In the genomic region with DNA sequence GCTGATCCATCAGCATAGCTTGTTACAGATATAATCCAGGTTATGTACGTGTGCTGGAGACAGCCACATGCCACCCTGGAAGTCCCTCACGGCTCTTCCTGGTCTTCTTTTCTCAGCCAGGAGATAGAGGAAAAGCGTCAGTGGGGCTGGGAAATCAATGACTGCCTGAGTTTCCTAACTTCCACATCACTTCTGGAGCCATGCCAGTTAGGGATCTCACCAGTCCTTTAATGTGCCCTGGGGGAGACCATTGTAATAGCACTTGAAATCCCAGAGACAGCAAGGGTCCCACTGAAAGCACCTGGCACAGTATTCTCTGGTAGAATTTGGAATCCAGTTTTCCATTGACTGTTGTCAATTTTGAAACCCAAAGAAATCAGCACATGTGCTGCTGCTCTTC, we compare ENCODE assay signal across 11 cellular contexts. TPM values are rescaled to one million over a fixed set of nuclear protein-coding genes. Genes with fewer than 3 reads are reported as not detected.
A peak's percentile ranks its signal among the peaks of the same experiment; 100 is the strongest.
DNase-seq lines count a peak whose midpoint lies in the region; ATAC-seq and TF ChIP-seq lines count a peak whose summit lies in the region.
"Had no signal": no experiment of that assay in that cellular context is flagged by ENCODE, and none has a peak within 500 bp of the region (broad histone marks: within the 10 kb centered on the region; RNA-seq: fewer than 3 reads in every experiment).

No MANE protein-coding gene starts in this region.

- H3K4me3 ChIP-seq in HEK293 (ENCODE audit: low read depth, low read length) (no peak overlapping the region), rectal smooth muscle tissue (ENCODE audit: low read length) (peak overlapping the region; percentile 0)
- H3K4me3 ChIP-seq: A549 had no signal

- H3K27ac Mint-ChIP-seq in activated naive CD8-positive, alpha-beta T cell treated with anti-CD3 and anti-CD28 coated beads, Interleukin-2, amount 10 ng/mL, durations not matched to agents 7 days and 5 days = peak overlapping the region; percentile 99

- H3K4me1 ChIP-seq in HEK293 (ENCODE audit: control insufficient read depth, insufficient read depth, low read length) = peaks cover 6% of the 10 kb centered on the region
- no peaks in the 10 kb centered on the region for H3K4me1 ChIP-seq in rectal smooth muscle tissue (ENCODE audit: control insufficient read depth, insufficient read depth, low read length)

- H3K4me1 Mint-ChIP-seq in activated naive CD8-positive, alpha-beta T cell treated with anti-CD3 and anti-CD28 coated beads, Interleukin-2, amount 10 ng/mL, durations not matched to agents 7 days and 5 days = peaks cover 47% of the 10 kb centered on the region

- DNase-seq in NCI-H2107 treated with DMSO at 0.1 percent for 48 hours (lab: John Stamatoyannopoulos, UW; ENCODE audit: unreplicated experiment) (peak; percentile 16), NCI-H2107 (lab: John Stamatoyannopoulos, UW) (no peak), substantia nigra (lab: John Stamatoyannopoulos, UW) (no peak), NCI-H2029 treated with DMSO at 0.1 percent for 48 hours (lab: John Stamatoyannopoulos, UW) (no peak), AML-193 (lab: John Stamatoyannopoulos, UW) (no peak)
- DNase-seq in activated naive CD8-positive, alpha-beta T cell treated with anti-CD3 and anti-CD28 coated beads, Interleukin-2, amount 10 ng/mL, durations not matched to agents 7 days and 5 days = no peak
- DNase-seq: stimulated activated CD4-positive, alpha-beta T cell treated with anti-CD3 and anti-CD28 coated beads, Interleukin-1b, Interleukin-23, amount 100 ng/mL, for 48 hours; tibial artery had no signal

- H3K36me3 ChIP-seq in HEK293 (ENCODE audit: control insufficient read depth in 2 of 2, insufficient read depth in 1 of 2, low read length in 2 of 2) = no peaks in the 10 kb centered on the region
- H3K36me3 ChIP-seq in rectal smooth muscle tissue (ENCODE audit: control insufficient read depth, insufficient read depth, low read length) = no peaks in the 10 kb centered on the region
- H3K36me3 ChIP-seq: tibial artery had no signal

- no peaks in the 10 kb centered on the region for H3K9me3 ChIP-seq in HEK293 (ENCODE audit: control insufficient read depth, insufficient read depth, low read depth, low read length)
- H3K9me3 ChIP-seq: A549, tibial artery had no signal

- H3K9me3 Mint-ChIP-seq in activated naive CD8-positive, alpha-beta T cell treated with anti-CD3 and anti-CD28 coated beads, Interleukin-2, amount 10 ng/mL, durations not matched to agents 7 days and 5 days = no peaks in the 10 kb centered on the region

- no peak overlapping the region for H3K9ac ChIP-seq in rectal smooth muscle tissue (ENCODE audit: low read length)

- no peak for ATAC-seq in activated naive CD8-positive, alpha-beta T cell treated with anti-CD3 and anti-CD28 coated beads, Interleukin-2, amount 10 ng/mL, durations not matched to agents 7 days and 5 days (ENCODE audit: low read depth)

- no peak for TF ChIP-seq CTCF in HEK293 (tag by site-specific recombination; IDR thresholded peaks at IDR 0.05)

- H3K36me3 Mint-ChIP-seq in activated naive CD8-positive, alpha-beta T cell treated with anti-CD3 and anti-CD28 coated beads, Interleukin-2, amount 10 ng/mL, durations not matched to agents 7 days and 5 days = peaks cover 11% of the 10 kb centered on the region

- peaks cover 7% of the 10 kb centered on the region for H3K27me3 ChIP-seq in rectal smooth muscle tissue (ENCODE audit: control insufficient read depth, insufficient read depth, low read length)
- H3K27me3 ChIP-seq: tibial artery had no signal

- CTCF ChIA-PET in HEK293 (lab: Yijun Ruan, JAX) = no interaction called here

- H3K27me3 Mint-ChIP-seq in activated naive CD8-positive, alpha-beta T cell treated with anti-CD3 and anti-CD28 coated beads, Interleukin-2, amount 10 ng/mL, durations not matched to agents 7 days and 5 days = no peaks in the 10 kb centered on the region

- H3K27ac ChIP-seq in HEK293 (ENCODE audit: extremely low read depth, low read depth, low read length) = no peak overlapping the region
- no peak overlapping the region for H3K27ac ChIP-seq in rectal smooth muscle tissue (ENCODE audit: low read depth, low read length)
- H3K27ac ChIP-seq in substantia nigra (ENCODE audit: low read depth, low read length, poor library complexity, severe bottlenecking) = no peak overlapping the region

- POLR2A ChIA-PET in HEK293 (lab: Yijun Ruan, JAX) = no interaction called here
- POLR2A ChIA-PET in activated naive CD8-positive, alpha-beta T cell treated with anti-CD3 and anti-CD28 coated beads, Interleukin-2, amount 10 ng/mL, durations not matched to agents 7 days and 5 days (lab: Charles Lee) = interaction anchor here (0.7 to 5.5 kb wide), 9 partner anchors 9 to 60 kb away, joined by 3 to 91 read pairs (median 4); no protein-coding TSS in a partner anchor

- H3K4me3 Mint-ChIP-seq in activated naive CD8-positive, alpha-beta T cell treated with anti-CD3 and anti-CD28 coated beads, Interleukin-2, amount 10 ng/mL, durations not matched to agents 7 days and 5 days = peak overlapping the region; percentile 90

TF ChIP-seq in HEK293, 187 proteins besides CTCF, POLR2A, EP300 and RAD21:
- TF ChIP-seq ZBTB1 (tag by site-specific recombination; IDR thresholded peaks at IDR 0.05) (no peak), ZNF239 (tag by site-specific recombination; IDR thresholded peaks at IDR 0.05) (no peak), FEZF1 (tag by site-specific recombination; IDR thresholded peaks at IDR 0.05) (no peak), ZNF341 (tag by site-specific recombination; IDR thresholded peaks at IDR 0.05; ENCODE audit: low read depth) (no peak), PRDM1 (tag by site-specific recombination; IDR thresholded peaks at IDR 0.05) (no peak)
- TF ChIP-seq, protein P1, sequence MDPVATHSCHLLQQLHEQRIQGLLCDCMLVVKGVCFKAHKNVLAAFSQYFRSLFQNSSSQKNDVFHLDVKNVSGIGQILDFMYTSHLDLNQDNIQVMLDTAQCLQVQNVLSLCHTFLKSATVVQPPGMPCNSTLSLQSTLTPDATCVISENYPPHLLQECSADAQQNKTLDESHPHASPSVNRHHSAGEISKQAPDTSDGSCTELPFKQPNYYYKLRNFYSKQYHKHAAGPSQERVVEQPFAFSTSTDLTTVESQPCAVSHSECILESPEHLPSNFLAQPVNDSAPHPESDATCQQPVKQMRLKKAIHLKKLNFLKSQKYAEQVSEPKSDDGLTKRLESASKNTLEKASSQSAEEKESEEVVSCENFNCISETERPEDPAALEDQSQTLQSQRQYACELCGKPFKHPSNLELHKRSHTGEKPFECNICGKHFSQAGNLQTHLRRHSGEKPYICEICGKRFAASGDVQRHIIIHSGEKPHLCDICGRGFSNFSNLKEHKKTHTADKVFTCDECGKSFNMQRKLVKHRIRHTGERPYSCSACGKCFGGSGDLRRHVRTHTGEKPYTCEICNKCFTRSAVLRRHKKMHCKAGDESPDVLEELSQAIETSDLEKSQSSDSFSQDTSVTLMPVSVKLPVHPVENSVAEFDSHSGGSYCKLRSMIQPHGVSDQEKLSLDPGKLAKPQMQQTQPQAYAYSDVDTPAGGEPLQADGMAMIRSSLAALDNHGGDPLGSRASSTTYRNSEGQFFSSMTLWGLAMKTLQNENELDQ (tag by site-specific recombination; IDR thresholded peaks at IDR 0.05; ENCODE audit: low read depth) = no peak
- TF ChIP-seq, protein P2, sequence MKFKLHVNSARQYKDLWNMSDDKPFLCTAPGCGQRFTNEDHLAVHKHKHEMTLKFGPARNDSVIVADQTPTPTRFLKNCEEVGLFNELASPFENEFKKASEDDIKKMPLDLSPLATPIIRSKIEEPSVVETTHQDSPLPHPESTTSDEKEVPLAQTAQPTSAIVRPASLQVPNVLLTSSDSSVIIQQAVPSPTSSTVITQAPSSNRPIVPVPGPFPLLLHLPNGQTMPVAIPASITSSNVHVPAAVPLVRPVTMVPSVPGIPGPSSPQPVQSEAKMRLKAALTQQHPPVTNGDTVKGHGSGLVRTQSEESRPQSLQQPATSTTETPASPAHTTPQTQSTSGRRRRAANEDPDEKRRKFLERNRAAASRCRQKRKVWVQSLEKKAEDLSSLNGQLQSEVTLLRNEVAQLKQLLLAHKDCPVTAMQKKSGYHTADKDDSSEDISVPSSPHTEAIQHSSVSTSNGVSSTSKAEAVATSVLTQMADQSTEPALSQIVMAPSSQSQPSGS (tag by site-specific recombination; IDR thresholded peaks at IDR 0.05; ENCODE audit: low read depth) = no peak
- TF ChIP-seq, protein P3, sequence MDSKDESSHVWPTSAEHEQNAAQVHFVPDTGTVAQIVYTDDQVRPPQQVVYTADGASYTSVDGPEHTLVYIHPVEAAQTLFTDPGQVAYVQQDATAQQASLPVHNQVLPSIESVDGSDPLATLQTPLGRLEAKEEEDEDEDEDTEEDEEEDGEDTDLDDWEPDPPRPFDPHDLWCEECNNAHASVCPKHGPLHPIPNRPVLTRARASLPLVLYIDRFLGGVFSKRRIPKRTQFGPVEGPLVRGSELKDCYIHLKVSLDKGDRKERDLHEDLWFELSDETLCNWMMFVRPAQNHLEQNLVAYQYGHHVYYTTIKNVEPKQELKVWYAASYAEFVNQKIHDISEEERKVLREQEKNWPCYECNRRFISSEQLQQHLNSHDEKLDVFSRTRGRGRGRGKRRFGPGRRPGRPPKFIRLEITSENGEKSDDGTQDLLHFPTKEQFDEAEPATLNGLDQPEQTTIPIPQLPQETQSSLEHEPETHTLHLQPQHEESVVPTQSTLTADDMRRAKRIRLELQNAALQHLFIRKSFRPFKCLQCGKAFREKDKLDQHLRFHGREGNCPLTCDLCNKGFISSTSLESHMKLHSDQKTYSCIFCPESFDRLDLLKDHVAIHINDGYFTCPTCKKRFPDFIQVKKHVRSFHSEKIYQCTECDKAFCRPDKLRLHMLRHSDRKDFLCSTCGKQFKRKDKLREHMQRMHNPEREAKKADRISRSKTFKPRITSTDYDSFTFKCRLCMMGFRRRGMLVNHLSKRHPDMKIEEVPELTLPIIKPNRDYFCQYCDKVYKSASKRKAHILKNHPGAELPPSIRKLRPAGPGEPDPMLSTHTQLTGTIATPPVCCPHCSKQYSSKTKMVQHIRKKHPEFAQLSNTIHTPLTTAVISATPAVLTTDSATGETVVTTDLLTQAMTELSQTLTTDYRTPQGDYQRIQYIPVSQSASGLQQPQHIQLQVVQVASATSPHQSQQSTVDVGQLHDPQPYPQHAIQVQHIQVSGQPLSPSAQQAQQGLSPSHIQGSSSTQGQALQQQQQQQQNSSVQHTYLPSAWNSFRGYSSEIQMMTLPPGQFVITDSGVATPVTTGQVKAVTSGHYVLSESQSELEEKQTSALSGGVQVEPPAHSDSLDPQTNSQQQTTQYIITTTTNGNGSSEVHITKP (tag by site-specific recombination; IDR thresholded peaks at IDR 0.05) = peak; percentile 82; the same call in 1 of the 2 replicates

RNA-seq across cellular contexts. Expression of a gene that starts 29.2 kb away (rescaled TPM):
- total RNA-seq in activated naive CD8-positive, alpha-beta T cell treated with anti-CD3 and anti-CD28 coated beads, Interleukin-2, amount 10 ng/mL, durations not matched to agents 7 days and 5 days = 10 to 100 TPM; 39.2 to 41.1 TPM
